In the genomic region with DNA sequence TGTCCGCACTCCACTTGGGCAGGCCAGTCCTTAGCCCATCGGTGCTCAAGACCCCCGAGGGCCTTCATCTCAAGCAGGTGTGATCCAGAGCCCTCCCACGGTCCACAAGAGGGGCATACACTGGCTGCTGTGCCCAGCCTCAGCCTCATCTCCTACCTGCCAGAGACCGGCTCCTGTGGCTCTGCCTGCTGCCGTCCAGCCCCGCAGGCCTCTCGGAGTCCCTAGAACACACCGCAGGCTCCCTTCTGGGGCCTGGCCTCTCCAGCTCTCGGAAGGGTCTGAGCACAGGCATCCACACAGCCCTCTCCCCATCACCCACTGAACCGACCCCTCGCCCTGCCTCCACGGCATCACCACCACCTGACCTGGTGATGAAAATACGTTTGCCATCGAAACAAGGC, we compare ENCODE assay signal across 16 cellular contexts.
DNase-seq lines count a peak whose midpoint lies in the region; ATAC-seq and TF ChIP-seq lines count a peak whose summit lies in the region.
"Had no signal": no experiment of that assay in that cellular context is flagged by ENCODE, and none has a peak within 500 bp of the region (broad histone marks: within the 10 kb centered on the region; RNA-seq: fewer than 3 reads in every experiment).

No MANE protein-coding gene starts in this region.

- peak overlapping the region; percentile 83 for H2BK120ac ChIP-seq in neuronal stem cell (ENCODE audit: low read depth, low read length)

- peak overlapping the region; percentile 71 for H2BK5ac ChIP-seq in neuronal stem cell (ENCODE audit: low read length)

- DNase-seq in cardiac muscle cell (ENCODE audit: low read depth in 1 of 2, low spot score in 1 of 2) (no peak), Right ventricle myocardium superior (no peak), coronary artery (ENCODE audit: low spot score) (peak; percentile 46), neuronal stem cell (ENCODE audit: low spot score) (no peak), H4 (ENCODE audit: low spot score) (no peak)
- DNase-seq in stimulated activated naive B cell treated with anti-CD40 and anti-IgM and Interleukin-4, amounts not matched to agents 10 μg/mL and 1 μg/mL and 100 μg/mL, for 72 hours: no peak
- DNase-seq: 8988T; AML-193; CD4-positive, CD25-positive, alpha-beta regulatory T cell; DMS53; GF-D8; GOT3; HCEC 1CT; HFFc6 had no signal

- TF ChIP-seq CTCF in cardiac muscle cell (IDR thresholded peaks at IDR 0.05; ENCODE audit: low read depth, low read length) (no peak), coronary artery (IDR thresholded peaks at IDR 0.05) (no peak)

- H3K27ac ChIP-seq in cardiac muscle cell (peak overlapping the region; percentile 69), BLaER1 (peak overlapping the region; percentile 28; the same call in 1 of the 2 replicates), coronary artery (no peak overlapping the region), neuronal stem cell (replicated peaks; ENCODE audit: low read length) (no peak overlapping the region)

- H4K8ac ChIP-seq in neuronal stem cell (ENCODE audit: low read depth, low read length): no peak overlapping the region

- H3K36me3 ChIP-seq in cardiac muscle cell: no peaks in the 10 kb centered on the region
- H3K36me3 ChIP-seq in BLaER1: no peaks in the 10 kb centered on the region
- no peaks in the 10 kb centered on the region for H3K36me3 ChIP-seq in neuronal stem cell (replicated peaks in 1 of 2; ENCODE audit: control insufficient read depth in 2 of 2, insufficient read depth in 2 of 2, low read length in 2 of 2)
- H3K36me3 ChIP-seq: BLaER1 treated with 17β-estradiol and CSF1 and Interleukin-3, amounts not matched to agents 10 nM and 100 nM had no signal

- peaks cover 54% of the 10 kb centered on the region for H3K4me1 ChIP-seq in cardiac muscle cell (ENCODE audit: low read depth)
- H3K4me1 ChIP-seq in BLaER1: peaks cover 100% of the 10 kb centered on the region
- peaks cover 21 to 28% of the 10 kb centered on the region in 2 donors for H3K4me1 ChIP-seq in neuronal stem cell (ENCODE audit: control insufficient read depth in 2 of 2, insufficient read depth in 1 of 2, low read depth in 1 of 2, low read length in 2 of 2)

- H3K9ac ChIP-seq in BLaER1: no peak overlapping the region
- H3K9ac ChIP-seq in neuronal stem cell (ENCODE audit: low read depth, low read length, poor library complexity): peak overlapping the region; percentile 78

- no peaks in the 10 kb centered on the region for H3K9me3 Mint-ChIP-seq in stimulated activated naive B cell treated with anti-CD40 and anti-IgM and Interleukin-4, amounts not matched to agents 10 μg/mL and 1 μg/mL and 100 μg/mL, for 72 hours
- H3K9me3 Mint-ChIP-seq: HFFc6 had no signal

- peak overlapping the region; percentile 92 for H3K18ac ChIP-seq in neuronal stem cell (ENCODE audit: low read length)

- peak overlapping the region; percentile 74 for H2AK5ac ChIP-seq in neuronal stem cell (ENCODE audit: low read depth, low read length)

- peaks cover 0 to 3% of the 10 kb centered on the region in 2 donors for H3K36me3 Mint-ChIP-seq in stimulated activated naive B cell treated with anti-CD40 and anti-IgM and Interleukin-4, amounts not matched to agents 10 μg/mL and 1 μg/mL and 100 μg/mL, for 72 hours

- H3K4me2 ChIP-seq in BLaER1 (peak overlapping the region; percentile 94), neuronal stem cell (ENCODE audit: insufficient read depth, low read length, poor library complexity, severe bottlenecking) (no peak overlapping the region)

- H2BK15ac ChIP-seq in neuronal stem cell (ENCODE audit: low read length): peak overlapping the region; percentile 91

- H3K4ac ChIP-seq in neuronal stem cell (ENCODE audit: low read length): peak overlapping the region; percentile 38

- no peak overlapping the region for H4K91ac ChIP-seq in neuronal stem cell (ENCODE audit: low read depth, low read length, poor library complexity)

- peak overlapping the region; percentile 30 for H2BK12ac ChIP-seq in neuronal stem cell (ENCODE audit: low read length)

- no peaks in the 10 kb centered on the region for H3K27me3 Mint-ChIP-seq in stimulated activated naive B cell treated with anti-CD40 and anti-IgM and Interleukin-4, amounts not matched to agents 10 μg/mL and 1 μg/mL and 100 μg/mL, for 72 hours
- H3K27me3 Mint-ChIP-seq: CD4-positive, CD25-positive, alpha-beta regulatory T cell had no signal

- peak overlapping the region; percentile 52 for H3K23ac ChIP-seq in neuronal stem cell (ENCODE audit: low read depth, low read length, poor library complexity)

- no peak overlapping the region for H3K4me3 Mint-ChIP-seq in stimulated activated naive B cell treated with anti-CD40 and anti-IgM and Interleukin-4, amounts not matched to agents 10 μg/mL and 1 μg/mL and 100 μg/mL, for 72 hours
- H3K4me3 Mint-ChIP-seq: CD4-positive, CD25-positive, alpha-beta regulatory T cell; HFFc6 had no signal

- peaks cover 27 to 43% of the 10 kb centered on the region in 2 donors for H3K4me1 Mint-ChIP-seq in stimulated activated naive B cell treated with anti-CD40 and anti-IgM and Interleukin-4, amounts not matched to agents 10 μg/mL and 1 μg/mL and 100 μg/mL, for 72 hours

- H3K4me3 ChIP-seq in cardiac muscle cell (no peak overlapping the region), BLaER1 (no peak overlapping the region), coronary artery (no peak overlapping the region), neuronal stem cell (ENCODE audit: low read length in 2 of 2) (no peak overlapping the region)
- H3K4me3 ChIP-seq: BLaER1 treated with 17β-estradiol and CSF1 and Interleukin-3, amounts not matched to agents 10 nM and 100 nM had no signal

- intact Hi-C loops in Right ventricle myocardium superior (cut with DNase I): no loop called here

- peak overlapping the region; percentile 4 for H3K14ac ChIP-seq in neuronal stem cell (ENCODE audit: low read length)

- whole genome bisulfite sequencing in neuronal stem cell (ENCODE audit: extremely low coverage in 2 of 2, insufficient read length in 2 of 2, insufficient replicate concordance in 1 of 2), 2 donors: no CpG with 5 or more reads among the region's 15 CpGs

- no peaks in the 10 kb centered on the region for H3K79me1 ChIP-seq in neuronal stem cell (ENCODE audit: low read depth, low read length)

- no peak overlapping the region for H2AFZ ChIP-seq in neuronal stem cell (ENCODE audit: low read length)

- H3K9me3 ChIP-seq in cardiac muscle cell (ENCODE audit: low read depth) (no peaks in the 10 kb centered on the region), BLaER1 (no peaks in the 10 kb centered on the region), neuronal stem cell (replicated peaks in 1 of 2; ENCODE audit: control insufficient read depth in 2 of 2, insufficient read depth in 1 of 2, low read depth in 1 of 2, low read length in 2 of 2) (no peaks in the 10 kb centered on the region)
- H3K9me3 ChIP-seq: BLaER1 treated with 17β-estradiol and CSF1 and Interleukin-3, amounts not matched to agents 10 nM and 100 nM had no signal

- H4K20me1 ChIP-seq in BLaER1: no peaks in the 10 kb centered on the region

- ATAC-seq in Right ventricle myocardium superior (ENCODE audit: poor library complexity): no peak
- ATAC-seq in stimulated activated naive B cell treated with anti-CD40 and anti-IgM and Interleukin-4, amounts not matched to agents 10 μg/mL and 1 μg/mL and 100 μg/mL, for 72 hours (replicated peaks): no peak

- H3K27me3 ChIP-seq in cardiac muscle cell (no peaks in the 10 kb centered on the region), BLaER1 (no peaks in the 10 kb centered on the region), neuronal stem cell (ENCODE audit: control insufficient read depth in 3 of 3, insufficient read depth in 3 of 3, low read depth in 1 of 3, low read length in 3 of 3) (no peaks in the 10 kb centered on the region)
- H3K27me3 ChIP-seq: BLaER1 treated with 17β-estradiol and CSF1 and Interleukin-3, amounts not matched to agents 10 nM and 100 nM had no signal

- no peak overlapping the region for H3K27ac Mint-ChIP-seq in stimulated activated naive B cell treated with anti-CD40 and anti-IgM and Interleukin-4, amounts not matched to agents 10 μg/mL and 1 μg/mL and 100 μg/mL, for 72 hours
- H3K27ac Mint-ChIP-seq: CD4-positive, CD25-positive, alpha-beta regulatory T cell; HFFc6 had no signal

Comparison
In these comparisons a context has a peak if more than half of its experiments do, and no peak if none do; other contexts are left out.
1. H3K27ac ChIP-seq: peak in cardiac muscle cell (single experiment) and BLaER1 (single experiment); none in coronary artery (0 of 2) and neuronal stem cell (single experiment).